In the genomic region with DNA sequence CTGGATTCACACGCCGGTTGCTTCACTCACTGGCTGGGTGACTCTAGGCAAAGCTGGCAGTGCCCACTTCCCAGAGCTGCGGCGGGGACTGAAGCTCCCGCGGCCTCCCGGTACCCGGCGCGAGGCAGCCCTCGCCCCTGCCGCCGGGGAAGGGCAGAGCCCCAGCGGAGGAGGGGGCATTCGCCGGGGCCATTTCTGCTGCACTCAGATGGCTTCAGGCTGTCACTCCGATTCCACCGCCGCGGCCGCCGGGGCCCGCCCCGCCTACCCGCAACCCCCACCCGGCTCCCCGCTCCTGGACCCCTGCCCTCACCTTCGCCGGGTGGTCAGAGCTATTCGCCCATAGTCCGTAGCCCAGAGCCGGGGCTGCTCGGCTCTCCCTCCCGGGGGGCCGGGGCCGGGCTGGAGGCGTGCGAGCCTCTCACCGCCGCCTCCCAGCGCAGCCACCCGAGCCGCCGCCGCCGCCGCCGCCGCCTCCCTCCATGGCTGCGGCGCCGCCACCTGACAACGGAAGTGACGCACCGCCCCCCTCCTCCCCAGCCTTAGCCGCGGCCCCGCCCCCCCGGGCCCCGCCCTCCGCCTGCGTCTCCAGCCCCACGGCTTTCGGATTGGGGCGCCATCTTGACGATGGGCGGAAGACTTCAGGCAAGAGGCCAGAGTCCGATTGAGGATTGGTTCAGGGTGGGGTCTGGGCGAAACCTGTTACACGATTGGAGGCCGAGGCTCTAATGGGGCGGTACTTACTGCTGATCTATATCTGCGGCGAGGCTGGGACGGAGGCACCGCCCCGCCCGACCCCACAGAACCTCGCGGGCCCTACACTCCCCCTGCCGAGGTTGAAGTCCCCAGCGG, we compare ENCODE assay signal across 1 cellular context.
TF ChIP-seq lines count a peak whose summit lies in the region.

A gene with protein sequence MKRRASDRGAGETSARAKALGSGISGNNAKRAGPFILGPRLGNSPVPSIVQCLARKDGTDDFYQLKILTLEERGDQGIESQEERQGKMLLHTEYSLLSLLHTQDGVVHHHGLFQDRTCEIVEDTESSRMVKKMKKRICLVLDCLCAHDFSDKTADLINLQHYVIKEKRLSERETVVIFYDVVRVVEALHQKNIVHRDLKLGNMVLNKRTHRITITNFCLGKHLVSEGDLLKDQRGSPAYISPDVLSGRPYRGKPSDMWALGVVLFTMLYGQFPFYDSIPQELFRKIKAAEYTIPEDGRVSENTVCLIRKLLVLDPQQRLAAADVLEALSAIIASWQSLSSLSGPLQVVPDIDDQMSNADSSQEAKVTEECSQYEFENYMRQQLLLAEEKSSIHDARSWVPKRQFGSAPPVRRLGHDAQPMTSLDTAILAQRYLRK (minus strand): TSS at position 515 of the 852 bp plus-strand sequence. CDS start 24,592 bp downstream, outside the sequence.

TF ChIP-seq in K562, 482 proteins besides CTCF, POLR2A, EP300 and RAD21 (continued from another document and continues in another):
- TF ChIP-seq U2AF1 (optimal IDR thresholded peaks at IDR 0.05; ENCODE audit: low read depth, low read length) (no peak), XRCC5 (IDR thresholded peaks at IDR 0.05; ENCODE audit: low read depth, low read length) (no peak; the same call in 1 of the 2 replicates), NR1H2 (CRISPR knock-in tag; IDR thresholded peaks at IDR 0.05) (no peak), PTTG1 (tag; IDR thresholded peaks at IDR 0.05; ENCODE audit: low read depth) (no peak), TAF15 (IDR thresholded peaks at IDR 0.05; ENCODE audit: low read depth, low read length) (no peak), DPF2 (IDR thresholded peaks at IDR 0.05) (no peak), PCBP1 (IDR thresholded peaks at IDR 0.05; ENCODE audit: low read depth, low read length, poor library complexity, severe bottlenecking) (peak; percentile 79), HEY1 (CRISPR knock-in tag; IDR thresholded peaks at IDR 0.05; ENCODE audit: borderline replicate concordance) (no peak), POLR2AphosphoS5 (IDR thresholded peaks at IDR 0.05; ENCODE audit: control insufficient read depth, insufficient read depth, low read depth, low read length) (no peak; the same call in 1 of the 2 replicates), CCNT2 (IDR thresholded peaks at IDR 0.05; ENCODE audit: borderline replicate concordance, extremely low read depth, insufficient read length, low read depth, low read length) (peak; percentile 56), SMARCE1 (IDR thresholded peaks at IDR 0.05) (no peak; the same call in 1 of the 2 replicates), RCOR1 (IDR thresholded peaks at IDR 0.05; ENCODE audit: borderline replicate concordance in 1 of 2, low read depth in 2 of 2, low read length in 2 of 2) (no peak), DIDO1 (tag; IDR thresholded peaks at IDR 0.05; ENCODE audit: low read depth) (no peak), ATF7 (IDR thresholded peaks at IDR 0.05) (no peak), STAT5A (IDR thresholded peaks at IDR 0.05; ENCODE audit: borderline replicate concordance, low read length) (no peak), NFE2L1 (tag; IDR thresholded peaks at IDR 0.05; ENCODE audit: borderline replicate concordance, low read depth) (no peak), HCFC1 (IDR thresholded peaks at IDR 0.05; ENCODE audit: low read depth, low read length) (peak; percentile 95), GTF2F1 (IDR thresholded peaks at IDR 0.05; ENCODE audit: low read depth, low read length) (no peak), ZNF3 (CRISPR knock-in tag; IDR thresholded peaks at IDR 0.05) (no peak), RBFOX2 (IDR thresholded peaks at IDR 0.05; ENCODE audit: low read depth, low read length) (peak; percentile 89), MTF1 (CRISPR knock-in tag; IDR thresholded peaks at IDR 0.05; ENCODE audit: borderline replicate concordance) (no peak), HLTF (IDR thresholded peaks at IDR 0.05) (no peak), KAT2B (IDR thresholded peaks at IDR 0.05; ENCODE audit: low read depth, low read length) (no peak), CREBBP (IDR thresholded peaks at IDR 0.05; ENCODE audit: low read depth, low read length) (no peak), ZNF764 (CRISPR knock-in tag; IDR thresholded peaks at IDR 0.05; ENCODE audit: low read depth) (no peak), ZNF444 (CRISPR knock-in tag; IDR thresholded peaks at IDR 0.05) (no peak), RBM22 (IDR thresholded peaks at IDR 0.05; ENCODE audit: low read depth, low read length, poor library complexity, severe bottlenecking) (peak; percentile 52), NCOR1 (IDR thresholded peaks at IDR 0.05) (no peak), ARNT (IDR thresholded peaks at IDR 0.05) (peak in 1 of 2 experiments; percentile 79; a peak in 1 of 4 replicates), MAFF (IDR thresholded peaks at IDR 0.05; ENCODE audit: low read length) (no peak), ZNF507 (tag; conservative IDR thresholded peaks at IDR 0.05) (no peak), CSDE1 (IDR thresholded peaks at IDR 0.05) (no peak), NELFE (IDR thresholded peaks at IDR 0.05; ENCODE audit: insufficient read depth, insufficient read length) (no peak), GABPB1 (CRISPR knock-in tag; IDR thresholded peaks at IDR 0.05) (no peak; the same call in 1 of the 2 replicates), SMAD2 (IDR thresholded peaks at IDR 0.05; ENCODE audit: low read depth, low read length) (no peak), SMAD3 (CRISPR knock-in tag; conservative IDR thresholded peaks at IDR 0.05) (no peak), SIX5 (IDR thresholded peaks at IDR 0.05; ENCODE audit: borderline replicate concordance in 1 of 2, insufficient read depth in 1 of 2, low read depth in 1 of 2, low read length in 2 of 2) (peak; percentile 82 to 88)
- TF ChIP-seq, protein P1, sequence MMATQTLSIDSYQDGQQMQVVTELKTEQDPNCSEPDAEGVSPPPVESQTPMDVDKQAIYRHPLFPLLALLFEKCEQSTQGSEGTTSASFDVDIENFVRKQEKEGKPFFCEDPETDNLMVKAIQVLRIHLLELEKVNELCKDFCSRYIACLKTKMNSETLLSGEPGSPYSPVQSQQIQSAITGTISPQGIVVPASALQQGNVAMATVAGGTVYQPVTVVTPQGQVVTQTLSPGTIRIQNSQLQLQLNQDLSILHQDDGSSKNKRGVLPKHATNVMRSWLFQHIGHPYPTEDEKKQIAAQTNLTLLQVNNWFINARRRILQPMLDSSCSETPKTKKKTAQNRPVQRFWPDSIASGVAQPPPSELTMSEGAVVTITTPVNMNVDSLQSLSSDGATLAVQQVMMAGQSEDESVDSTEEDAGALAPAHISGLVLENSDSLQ (IDR thresholded peaks at IDR 0.05) = peak; percentile 81
- TF ChIP-seq, protein P2, sequence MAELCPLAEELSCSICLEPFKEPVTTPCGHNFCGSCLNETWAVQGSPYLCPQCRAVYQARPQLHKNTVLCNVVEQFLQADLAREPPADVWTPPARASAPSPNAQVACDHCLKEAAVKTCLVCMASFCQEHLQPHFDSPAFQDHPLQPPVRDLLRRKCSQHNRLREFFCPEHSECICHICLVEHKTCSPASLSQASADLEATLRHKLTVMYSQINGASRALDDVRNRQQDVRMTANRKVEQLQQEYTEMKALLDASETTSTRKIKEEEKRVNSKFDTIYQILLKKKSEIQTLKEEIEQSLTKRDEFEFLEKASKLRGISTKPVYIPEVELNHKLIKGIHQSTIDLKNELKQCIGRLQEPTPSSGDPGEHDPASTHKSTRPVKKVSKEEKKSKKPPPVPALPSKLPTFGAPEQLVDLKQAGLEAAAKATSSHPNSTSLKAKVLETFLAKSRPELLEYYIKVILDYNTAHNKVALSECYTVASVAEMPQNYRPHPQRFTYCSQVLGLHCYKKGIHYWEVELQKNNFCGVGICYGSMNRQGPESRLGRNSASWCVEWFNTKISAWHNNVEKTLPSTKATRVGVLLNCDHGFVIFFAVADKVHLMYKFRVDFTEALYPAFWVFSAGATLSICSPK (IDR thresholded peaks at IDR 0.05; ENCODE audit: borderline replicate concordance) = no peak
- TF ChIP-seq, protein P3, sequence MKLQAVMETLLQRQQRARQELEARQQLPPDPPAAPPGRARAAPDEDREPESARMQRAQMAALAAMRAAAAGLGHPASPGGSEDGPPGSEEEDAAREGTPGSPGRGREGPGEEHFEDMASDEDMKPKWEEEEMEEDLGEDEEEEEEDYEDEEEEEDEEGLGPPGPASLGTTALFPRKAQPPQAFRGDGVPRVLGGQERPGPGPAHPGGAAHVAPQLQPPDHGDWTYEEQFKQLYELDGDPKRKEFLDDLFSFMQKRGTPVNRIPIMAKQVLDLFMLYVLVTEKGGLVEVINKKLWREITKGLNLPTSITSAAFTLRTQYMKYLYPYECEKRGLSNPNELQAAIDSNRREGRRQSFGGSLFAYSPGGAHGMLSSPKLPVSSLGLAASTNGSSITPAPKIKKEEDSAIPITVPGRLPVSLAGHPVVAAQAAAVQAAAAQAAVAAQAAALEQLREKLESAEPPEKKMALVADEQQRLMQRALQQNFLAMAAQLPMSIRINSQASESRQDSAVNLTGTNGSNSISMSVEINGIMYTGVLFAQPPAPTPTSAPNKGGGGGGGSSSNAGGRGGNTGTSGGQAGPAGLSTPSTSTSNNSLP (IDR thresholded peaks at IDR 0.05; ENCODE audit: borderline replicate concordance, low read depth, low read length) = no peak
- TF ChIP-seq, protein P4, sequence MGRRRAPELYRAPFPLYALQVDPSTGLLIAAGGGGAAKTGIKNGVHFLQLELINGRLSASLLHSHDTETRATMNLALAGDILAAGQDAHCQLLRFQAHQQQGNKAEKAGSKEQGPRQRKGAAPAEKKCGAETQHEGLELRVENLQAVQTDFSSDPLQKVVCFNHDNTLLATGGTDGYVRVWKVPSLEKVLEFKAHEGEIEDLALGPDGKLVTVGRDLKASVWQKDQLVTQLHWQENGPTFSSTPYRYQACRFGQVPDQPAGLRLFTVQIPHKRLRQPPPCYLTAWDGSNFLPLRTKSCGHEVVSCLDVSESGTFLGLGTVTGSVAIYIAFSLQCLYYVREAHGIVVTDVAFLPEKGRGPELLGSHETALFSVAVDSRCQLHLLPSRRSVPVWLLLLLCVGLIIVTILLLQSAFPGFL (CRISPR knock-in tag; IDR thresholded peaks at IDR 0.05) = no peak
- TF ChIP-seq, protein P5, sequence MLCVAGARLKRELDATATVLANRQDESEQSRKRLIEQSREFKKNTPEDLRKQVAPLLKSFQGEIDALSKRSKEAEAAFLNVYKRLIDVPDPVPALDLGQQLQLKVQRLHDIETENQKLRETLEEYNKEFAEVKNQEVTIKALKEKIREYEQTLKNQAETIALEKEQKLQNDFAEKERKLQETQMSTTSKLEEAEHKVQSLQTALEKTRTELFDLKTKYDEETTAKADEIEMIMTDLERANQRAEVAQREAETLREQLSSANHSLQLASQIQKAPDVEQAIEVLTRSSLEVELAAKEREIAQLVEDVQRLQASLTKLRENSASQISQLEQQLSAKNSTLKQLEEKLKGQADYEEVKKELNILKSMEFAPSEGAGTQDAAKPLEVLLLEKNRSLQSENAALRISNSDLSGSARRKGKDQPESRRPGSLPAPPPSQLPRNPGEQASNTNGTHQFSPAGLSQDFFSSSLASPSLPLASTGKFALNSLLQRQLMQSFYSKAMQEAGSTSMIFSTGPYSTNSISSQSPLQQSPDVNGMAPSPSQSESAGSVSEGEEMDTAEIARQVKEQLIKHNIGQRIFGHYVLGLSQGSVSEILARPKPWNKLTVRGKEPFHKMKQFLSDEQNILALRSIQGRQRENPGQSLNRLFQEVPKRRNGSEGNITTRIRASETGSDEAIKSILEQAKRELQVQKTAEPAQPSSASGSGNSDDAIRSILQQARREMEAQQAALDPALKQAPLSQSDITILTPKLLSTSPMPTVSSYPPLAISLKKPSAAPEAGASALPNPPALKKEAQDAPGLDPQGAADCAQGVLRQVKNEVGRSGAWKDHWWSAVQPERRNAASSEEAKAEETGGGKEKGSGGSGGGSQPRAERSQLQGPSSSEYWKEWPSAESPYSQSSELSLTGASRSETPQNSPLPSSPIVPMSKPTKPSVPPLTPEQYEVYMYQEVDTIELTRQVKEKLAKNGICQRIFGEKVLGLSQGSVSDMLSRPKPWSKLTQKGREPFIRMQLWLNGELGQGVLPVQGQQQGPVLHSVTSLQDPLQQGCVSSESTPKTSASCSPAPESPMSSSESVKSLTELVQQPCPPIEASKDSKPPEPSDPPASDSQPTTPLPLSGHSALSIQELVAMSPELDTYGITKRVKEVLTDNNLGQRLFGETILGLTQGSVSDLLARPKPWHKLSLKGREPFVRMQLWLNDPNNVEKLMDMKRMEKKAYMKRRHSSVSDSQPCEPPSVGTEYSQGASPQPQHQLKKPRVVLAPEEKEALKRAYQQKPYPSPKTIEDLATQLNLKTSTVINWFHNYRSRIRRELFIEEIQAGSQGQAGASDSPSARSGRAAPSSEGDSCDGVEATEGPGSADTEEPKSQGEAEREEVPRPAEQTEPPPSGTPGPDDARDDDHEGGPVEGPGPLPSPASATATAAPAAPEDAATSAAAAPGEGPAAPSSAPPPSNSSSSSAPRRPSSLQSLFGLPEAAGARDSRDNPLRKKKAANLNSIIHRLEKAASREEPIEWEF (CRISPR knock-in tag; IDR thresholded peaks at IDR 0.05) = no peak
- TF ChIP-seq, protein P6, sequence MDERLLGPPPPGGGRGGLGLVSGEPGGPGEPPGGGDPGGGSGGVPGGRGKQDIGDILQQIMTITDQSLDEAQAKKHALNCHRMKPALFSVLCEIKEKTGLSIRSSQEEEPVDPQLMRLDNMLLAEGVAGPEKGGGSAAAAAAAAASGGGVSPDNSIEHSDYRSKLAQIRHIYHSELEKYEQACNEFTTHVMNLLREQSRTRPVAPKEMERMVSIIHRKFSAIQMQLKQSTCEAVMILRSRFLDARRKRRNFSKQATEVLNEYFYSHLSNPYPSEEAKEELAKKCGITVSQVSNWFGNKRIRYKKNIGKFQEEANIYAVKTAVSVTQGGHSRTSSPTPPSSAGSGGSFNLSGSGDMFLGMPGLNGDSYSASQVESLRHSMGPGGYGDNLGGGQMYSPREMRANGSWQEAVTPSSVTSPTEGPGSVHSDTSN (CRISPR knock-in tag; IDR thresholded peaks at IDR 0.05; ENCODE audit: low read depth) = peak; percentile 23; the same call in 1 of the 2 replicates
- TF ChIP-seq, protein P6 (tag; conservative IDR thresholded peaks at IDR 0.05; ENCODE audit: low read depth) = no peak
- TF ChIP-seq, protein P7, sequence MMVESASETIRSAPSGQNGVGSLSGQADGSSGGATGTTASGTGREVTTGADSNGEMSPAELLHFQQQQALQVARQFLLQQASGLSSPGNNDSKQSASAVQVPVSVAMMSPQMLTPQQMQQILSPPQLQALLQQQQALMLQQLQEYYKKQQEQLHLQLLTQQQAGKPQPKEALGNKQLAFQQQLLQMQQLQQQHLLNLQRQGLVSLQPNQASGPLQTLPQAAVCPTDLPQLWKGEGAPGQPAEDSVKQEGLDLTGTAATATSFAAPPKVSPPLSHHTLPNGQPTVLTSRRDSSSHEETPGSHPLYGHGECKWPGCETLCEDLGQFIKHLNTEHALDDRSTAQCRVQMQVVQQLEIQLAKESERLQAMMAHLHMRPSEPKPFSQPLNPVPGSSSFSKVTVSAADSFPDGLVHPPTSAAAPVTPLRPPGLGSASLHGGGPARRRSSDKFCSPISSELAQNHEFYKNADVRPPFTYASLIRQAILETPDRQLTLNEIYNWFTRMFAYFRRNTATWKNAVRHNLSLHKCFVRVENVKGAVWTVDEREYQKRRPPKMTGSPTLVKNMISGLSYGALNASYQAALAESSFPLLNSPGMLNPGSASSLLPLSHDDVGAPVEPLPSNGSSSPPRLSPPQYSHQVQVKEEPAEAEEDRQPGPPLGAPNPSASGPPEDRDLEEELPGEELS (CRISPR knock-in tag; IDR thresholded peaks at IDR 0.05; ENCODE audit: borderline replicate concordance) = no peak
